ENCODE assay signal across 9 cellular contexts in the genomic region with DNA sequence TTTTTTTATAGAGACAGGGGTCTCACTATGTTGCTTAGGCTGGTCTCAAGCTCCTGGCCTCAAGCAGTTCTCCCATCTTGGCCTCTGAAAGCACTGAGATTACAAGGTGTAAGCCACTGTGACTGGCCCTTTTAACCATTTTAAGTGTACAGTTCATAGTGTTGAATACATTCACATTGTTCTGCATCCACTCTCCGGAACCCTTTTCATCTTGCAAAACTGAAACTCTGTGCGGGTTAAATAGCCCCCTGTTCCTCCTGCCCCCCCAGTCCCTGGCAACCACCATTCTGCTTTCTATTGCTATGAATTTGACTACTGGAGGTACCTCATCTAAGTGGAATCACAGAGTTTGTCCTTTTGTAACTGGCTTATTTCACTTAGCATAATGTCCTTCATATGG.
"Had no signal": no experiment of that assay in that cellular context is flagged by ENCODE, and none has a peak within 500 bp of the region (broad histone marks: within the 10 kb centered on the region; RNA-seq: fewer than 3 reads in every experiment).

No MANE protein-coding gene starts in this region.

- ATAC-seq: HCT116, K562 had no signal

- H3K9ac ChIP-seq: GM23248 had no signal

- H3K27ac Mint-ChIP-seq: HFFc6 had no signal

- H3K4me3 ChIP-seq: GM23248, HAP-1, K562 had no signal

- H3K9me3 Mint-ChIP-seq: HFFc6 had no signal

- DNase-seq: GM23248, GOT3, H7, HFFc6, IMR-90, KG1 had no signal

- H3K4me3 Mint-ChIP-seq: HFFc6 had no signal

- H3K9me3 ChIP-seq: HAP-1 had no signal

- H3K36me3 ChIP-seq: HAP-1 had no signal

- H3K27ac ChIP-seq: GM23248 had no signal
